In the genomic region with DNA sequence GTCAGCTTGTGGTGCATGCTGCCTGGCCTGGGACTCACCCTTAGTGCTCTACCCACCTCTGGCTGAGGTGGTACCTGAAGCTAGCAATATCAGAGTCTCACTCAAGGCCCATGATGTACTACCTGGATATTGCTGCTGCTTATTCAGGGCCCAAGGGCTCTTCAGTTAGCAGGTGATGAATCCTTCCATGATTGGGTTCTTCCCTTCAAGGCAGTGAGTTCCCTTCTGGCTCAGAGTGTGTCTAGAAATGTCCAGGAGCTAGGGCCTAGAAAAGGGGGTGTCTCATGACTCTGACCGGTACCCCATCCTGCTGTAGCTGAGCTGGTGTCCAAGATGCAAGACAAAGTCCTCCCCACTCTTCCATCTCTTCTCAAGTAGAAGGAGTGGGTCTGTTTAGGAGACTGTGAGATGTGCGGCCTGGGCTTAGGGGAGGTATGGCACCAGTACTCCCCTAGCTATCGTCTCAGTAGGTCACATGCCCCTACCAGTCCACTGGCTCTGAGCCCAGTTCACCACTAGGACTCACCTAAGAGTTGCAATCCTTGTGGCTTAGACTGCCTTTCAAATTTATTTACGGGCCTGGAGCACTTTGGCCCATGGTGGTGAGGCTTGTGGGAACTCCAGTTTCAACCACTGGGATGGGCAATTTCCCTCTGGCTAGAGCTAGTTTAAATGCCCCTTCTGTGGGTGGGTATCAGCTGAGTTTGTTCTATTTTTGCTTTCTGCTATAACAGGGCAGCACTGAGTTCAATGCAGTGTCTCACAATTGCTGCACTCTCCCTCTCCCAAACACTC, we compare ENCODE assay signal across 21 cellular contexts. TPM values are rescaled to one million over a fixed set of nuclear protein-coding genes. Genes with fewer than 3 reads are reported as not detected.
DNase-seq lines count a peak whose midpoint lies in the region; ATAC-seq, FAIRE-seq and TF ChIP-seq lines count a peak whose summit lies in the region.
"Had no signal": no experiment of that assay in that cellular context is flagged by ENCODE, and none has a peak within 500 bp of the region (broad histone marks: within the 10 kb centered on the region; RNA-seq: fewer than 3 reads in every experiment).

No MANE protein-coding gene starts in this region.

- no peak overlapping the region for H2BK120ac ChIP-seq in H9 (ENCODE audit: low read depth, low read length, poor library complexity, severe bottlenecking)

- no peaks in the 10 kb centered on the region for H3K27me3 Mint-ChIP-seq in CD4-positive, alpha-beta T cell
- H3K27me3 Mint-ChIP-seq in H9 (ENCODE audit: low read depth) (no peaks in the 10 kb centered on the region), astrocyte (ENCODE audit: low read depth, unreplicated experiment) (no peaks in the 10 kb centered on the region)
- H3K27me3 Mint-ChIP-seq: activated CD4-positive, alpha-beta memory T cell treated with anti-CD3 and anti-CD28 coated beads, Interleukin-2, amount 10 ng/mL, durations not matched to agents 7 days and 5 days; activated naive CD8-positive, alpha-beta T cell treated with anti-CD3 and anti-CD28 coated beads for 36 hours had no signal

- H2BK20ac ChIP-seq in H9 (ENCODE audit: low read depth, low read length, poor library complexity, severe bottlenecking): no peak overlapping the region

- H3K23ac ChIP-seq in H9 (ENCODE audit: insufficient read length, low read depth, low read length): no peak overlapping the region

- no peak overlapping the region for H3K56ac ChIP-seq in H9 (ENCODE audit: insufficient read length, low read depth, low read length)

- H2BK5ac ChIP-seq in H9 (ENCODE audit: insufficient read length, low read length): no peak overlapping the region

- no peak overlapping the region for H3K4ac ChIP-seq in H9 (ENCODE audit: low read depth, low read length)

- H2BK12ac ChIP-seq in H9 (ENCODE audit: insufficient read length, low read depth, low read length): no peak overlapping the region

- H4K8ac ChIP-seq in H9 (replicated peaks; ENCODE audit: insufficient read length, low read depth, low read length): no peak overlapping the region

- peak overlapping the region; percentile 36 for H3K27ac Mint-ChIP-seq in CD4-positive, alpha-beta T cell
- H3K27ac Mint-ChIP-seq in H9: peak overlapping the region in 2 of 3 experiments; percentile 45 to 92; a peak in 2 of 7 replicates
- H3K27ac Mint-ChIP-seq in astrocyte (ENCODE audit: unreplicated experiment): no peak overlapping the region
- H3K27ac Mint-ChIP-seq: activated CD4-positive, alpha-beta memory T cell treated with anti-CD3 and anti-CD28 coated beads, Interleukin-2, amount 10 ng/mL, durations not matched to agents 7 days and 5 days; activated naive CD8-positive, alpha-beta T cell treated with anti-CD3 and anti-CD28 coated beads for 36 hours; T-helper 1 cell treated with Interleukin-12 subunit alpha and Interleukin-12 subunit beta and Interleukin-4 antibody, amounts not matched to agents 30 μg/mL and 1 μg/mL, for 36 hours had no signal

- no peaks in the 10 kb centered on the region for H3K4me1 ChIP-seq in H9 (ENCODE audit: insufficient read depth, low read length)
- H3K4me1 ChIP-seq in astrocyte (ENCODE audit: insufficient read depth, low read length): no peaks in the 10 kb centered on the region
- H3K4me1 ChIP-seq: right lobe of liver had no signal

- no peaks in the 10 kb centered on the region for H4K20me1 ChIP-seq in H9 (ENCODE audit: control insufficient read depth, insufficient read depth, insufficient read length)
- H4K20me1 ChIP-seq in astrocyte (ENCODE audit: insufficient read depth, low read length): peaks cover 26% of the 10 kb centered on the region

- H3K79me2 ChIP-seq in H9 (ENCODE audit: insufficient read depth, low read length) (no peaks in the 10 kb centered on the region), astrocyte (ENCODE audit: insufficient read depth, low read length) (peaks cover 18% of the 10 kb centered on the region)

- peaks cover 4% of the 10 kb centered on the region for H3K79me1 ChIP-seq in H9 (ENCODE audit: insufficient read depth, low read depth, low read length, poor library complexity, severe bottlenecking)

- H3T11ph ChIP-seq in H9 (ENCODE audit: low read length): no peak overlapping the region

- no peak for FAIRE-seq in astrocyte (lab: Jason Lieb, UNC)
- FAIRE-seq: frontal cortex had no signal

- H3K4me1 Mint-ChIP-seq in CD4-positive, alpha-beta T cell (ENCODE audit: low read depth): peaks cover 35% of the 10 kb centered on the region
- H3K4me1 Mint-ChIP-seq in H9: no peaks in the 10 kb centered on the region
- peaks cover 9% of the 10 kb centered on the region for H3K4me1 Mint-ChIP-seq in astrocyte (ENCODE audit: low read depth, unreplicated experiment)

- no peak overlapping the region for H4K5ac ChIP-seq in H9 (ENCODE audit: insufficient read length, low read depth, low read length)

- WGBS in H9 (ENCODE audit: extremely low coverage, insufficient read length, low lambda C conversion rate): no CpG with 5 or more reads among the region's 4 CpGs

- H3K4me3 ChIP-seq in astrocyte (ENCODE audit: insufficient read depth, low read depth, low read length): no peak overlapping the region
- H3K4me3 ChIP-seq: right lobe of liver had no signal

- H3K36me3 ChIP-seq in astrocyte (ENCODE audit: insufficient read depth, low read length): peaks cover 2% of the 10 kb centered on the region
- H3K36me3 ChIP-seq: right lobe of liver had no signal

- no peak overlapping the region for H3K4me2 ChIP-seq in H9 (ENCODE audit: insufficient read depth, insufficient read length, low read length)
- H3K4me2 ChIP-seq in astrocyte (ENCODE audit: low read length): no peak overlapping the region

- no peaks in the 10 kb centered on the region for H3K9me3 ChIP-seq in CD4-positive, alpha-beta T cell (ENCODE audit: control insufficient read depth, low read length)
- no peaks in the 10 kb centered on the region for H3K9me3 ChIP-seq in H9 (ENCODE audit: control insufficient read depth, low read depth, low read length)
- no peaks in the 10 kb centered on the region for H3K9me3 ChIP-seq in astrocyte (ENCODE audit: insufficient read depth, low read depth, low read length)
- H3K9me3 ChIP-seq: right lobe of liver had no signal

- no peak overlapping the region for H2BK15ac ChIP-seq in H9 (ENCODE audit: low read depth, low read length)

- no peaks in the 10 kb centered on the region for H3K9me3 Mint-ChIP-seq in CD4-positive, alpha-beta T cell
- no peaks in the 10 kb centered on the region for H3K9me3 Mint-ChIP-seq in H9
- H3K9me3 Mint-ChIP-seq in astrocyte (ENCODE audit: unreplicated experiment): peaks cover 7% of the 10 kb centered on the region
- H3K9me3 Mint-ChIP-seq: activated CD4-positive, alpha-beta memory T cell treated with anti-CD3 and anti-CD28 coated beads, Interleukin-2, amount 10 ng/mL, durations not matched to agents 7 days and 5 days; activated naive CD8-positive, alpha-beta T cell treated with anti-CD3 and anti-CD28 coated beads for 36 hours had no signal

- no peak overlapping the region for H2AK5ac ChIP-seq in H9 (ENCODE audit: insufficient read length, low read length)

- H3K27ac ChIP-seq in CD4-positive, alpha-beta T cell (ENCODE audit: low read depth, low read length): no peak overlapping the region
- H3K27ac ChIP-seq in H9 (ENCODE audit: insufficient read length, low read depth, low read length) (no peak overlapping the region), astrocyte (ENCODE audit: low read depth, low read length) (no peak overlapping the region)
- H3K27ac ChIP-seq: right lobe of liver, WERI-Rb-1 had no signal

- H3K14ac ChIP-seq in H9 (ENCODE audit: insufficient read depth, low read length): no peak overlapping the region

- H2AFZ ChIP-seq in H9 (ENCODE audit: low read length): no peak overlapping the region
- H2AFZ ChIP-seq in astrocyte (ENCODE audit: low read depth, low read length): no peak overlapping the region

- no peak for DNase-seq in CD4-positive, alpha-beta T cell
- DNase-seq in H9 (no peak), astrocyte (ENCODE audit: low read depth) (no peak), medulla oblongata (ENCODE audit: extremely low spot score) (peak; percentile 35), mesenteric fat pad (ENCODE audit: low spot score) (no peak), glomerular visceral epithelial cell (ENCODE audit: extremely low spot score) (no peak), NCI-H2171 (lab: John Stamatoyannopoulos, UW) (no peak), OCI-M1 (lab: John Stamatoyannopoulos, UW) (no peak)
- DNase-seq: activated CD4-positive, alpha-beta memory T cell treated with anti-CD3 and anti-CD28 coated beads, Interleukin-2, amount 10 ng/mL, durations not matched to agents 7 days and 5 days; activated naive CD8-positive, alpha-beta T cell treated with anti-CD3 and anti-CD28 coated beads for 36 hours; activated T-cell treated with anti-CD3 and anti-CD28 coated beads, Interleukin-2, amount 50 U/mL, for 4 hours; Calu3; NCI-H1092; NCI-H2107; NCI-H526; occipital lobe; right lobe of liver; stimulated activated naive CD4-positive, alpha-beta T cell treated with Interleukin-2 at 50 U/mL for 16 hours; WERI-Rb-1 had no signal

- H4K91ac ChIP-seq in H9 (ENCODE audit: insufficient read length, low read depth, low read length): no peak overlapping the region

- CTCF ChIA-PET in CD4-positive, alpha-beta T cell (lab: Charles Lee): no interaction called here

- ATAC-seq in CD4-positive, alpha-beta T cell (ENCODE audit: poor library complexity): no peak
- ATAC-seq: activated T-cell treated with anti-CD3 and anti-CD28 coated beads, Interleukin-2, amount 50 U/mL, for 4 hours had no signal

- H3K27me3 ChIP-seq in CD4-positive, alpha-beta T cell (ENCODE audit: control insufficient read depth, insufficient read depth, low read length): no peaks in the 10 kb centered on the region
- H3K27me3 ChIP-seq in H9 (ENCODE audit: insufficient read depth, low read length): no peaks in the 10 kb centered on the region
- no peaks in the 10 kb centered on the region for H3K27me3 ChIP-seq in astrocyte (ENCODE audit: insufficient read depth, low read length)
- H3K27me3 ChIP-seq: right lobe of liver had no signal

- H3K4me3 Mint-ChIP-seq in CD4-positive, alpha-beta T cell: no peak overlapping the region
- no peak overlapping the region for H3K4me3 Mint-ChIP-seq in H9
- H3K4me3 Mint-ChIP-seq in astrocyte (ENCODE audit: unreplicated experiment): peak overlapping the region; percentile 27
- H3K4me3 Mint-ChIP-seq: activated CD4-positive, alpha-beta memory T cell treated with anti-CD3 and anti-CD28 coated beads, Interleukin-2, amount 10 ng/mL, durations not matched to agents 7 days and 5 days; activated naive CD8-positive, alpha-beta T cell treated with anti-CD3 and anti-CD28 coated beads for 36 hours; activated T-cell treated with anti-CD3 and anti-CD28 coated beads, Interleukin-2, amount 50 U/mL, for 4 hours; T-helper 1 cell treated with Interleukin-12 subunit alpha and Interleukin-12 subunit beta and Interleukin-4 antibody, amounts not matched to agents 30 μg/mL and 1 μg/mL, for 36 hours had no signal

- POLR2A ChIA-PET in CD4-positive, alpha-beta T cell (lab: Charles Lee): interaction anchor here (0.7 to 1.8 kb wide), 2 partner anchors 12 to 63 kb away, joined by 3 to 7 read pairs; partner anchors contain the start of gene PRORP

- H3K9ac ChIP-seq in H9 (ENCODE audit: extremely low read depth, insufficient read length, low read length) (no peak overlapping the region), astrocyte (ENCODE audit: low read length) (no peak overlapping the region)

- H3K18ac ChIP-seq in H9 (ENCODE audit: insufficient read length, low read depth, low read length): no peak overlapping the region

- intact Hi-C loops in CD4-positive, alpha-beta T cell (cut with DNase I, micrococcal nuclease): loop anchor here in 1 of 2 experiments (5.0 to 10.0 kb wide), 2 partner anchors 93 to 550 kb away; no protein-coding TSS in a partner anchor

- TF ChIP-seq CTCF in CD4-positive, alpha-beta T cell (IDR thresholded peaks at IDR 0.05): no peak
- TF ChIP-seq CTCF in H9 (conservative IDR thresholded peaks at IDR 0.05): no peak
- no peak for TF ChIP-seq CTCF in astrocyte (IDR thresholded peaks at IDR 0.05; ENCODE audit: insufficient read depth, low read depth, low read length)

- H3K36me3 Mint-ChIP-seq in CD4-positive, alpha-beta T cell (ENCODE audit: low read depth): peaks cover 72% of the 10 kb centered on the region
- peaks cover 4 to 38% (median 29%) of the 10 kb centered on the region in 3 experiments; a peak in 6 of 7 replicates for H3K36me3 Mint-ChIP-seq in H9 (ENCODE audit: insufficient read depth in 1 of 3, low read depth in 3 of 3)
- peaks cover 31% of the 10 kb centered on the region for H3K36me3 Mint-ChIP-seq in astrocyte (ENCODE audit: low read depth, unreplicated experiment)

- no peaks in the 10 kb centered on the region for H3K23me2 ChIP-seq in H9 (ENCODE audit: insufficient read length, low read depth, low read length, poor library complexity, severe bottlenecking)

RNA-seq across cellular contexts. Expression of gene PRORP, which starts 12.2 kb away (rescaled TPM):
- 10 to 100 TPM; 27.0 to 32.0 TPM for total RNA-seq in CD4-positive, alpha-beta T cell
- 37.7 and 43.3 TPM in 2 replicates for total RNA-seq in H9 (2021)
- 27.8 and 32.4 TPM in 2 replicates for total RNA-seq in astrocyte
- total RNA-seq in mesenteric fat pad: 21.3 TPM

RNA-seq across cellular contexts. Expression of gene PPP2R3C, which starts 12.7 kb away (rescaled TPM):
- 10 to 100 TPM; 34.9 to 37.6 TPM for total RNA-seq in CD4-positive, alpha-beta T cell
- 51.1 and 52.9 TPM in 2 replicates for total RNA-seq in H9 (2021)
- total RNA-seq in astrocyte: 24.4 and 28.3 TPM in 2 replicates
- 30.0 TPM for total RNA-seq in mesenteric fat pad
